ENCODE assay signal across 18 cellular contexts in the genomic region with DNA sequence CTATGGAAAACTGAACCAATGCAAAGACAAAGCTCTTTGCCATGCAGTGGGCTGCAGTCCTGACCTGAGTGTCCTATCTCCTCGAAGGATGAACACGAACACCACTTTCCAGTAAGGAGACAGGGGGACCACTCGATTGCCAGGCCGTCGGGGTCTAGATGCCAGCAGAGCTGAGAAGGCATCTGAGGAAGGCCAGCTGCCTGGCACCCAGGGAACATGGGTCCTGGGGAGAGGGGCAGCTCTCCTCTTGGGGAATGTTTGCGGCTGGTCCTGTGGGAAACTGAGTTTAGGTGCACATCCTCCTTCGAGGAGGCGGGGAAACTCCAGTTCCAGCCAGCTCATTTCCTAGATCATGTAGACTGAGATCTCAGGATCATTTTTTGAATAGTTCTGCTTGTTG.
DNase-seq lines count a peak whose midpoint lies in the region; ATAC-seq and TF ChIP-seq lines count a peak whose summit lies in the region.
"Had no signal": no experiment of that assay in that cellular context is flagged by ENCODE, and none has a peak within 500 bp of the region (broad histone marks: within the 10 kb centered on the region; RNA-seq: fewer than 3 reads in every experiment).

No MANE protein-coding gene starts in this region.

- peak overlapping the region; percentile 27 for H2BK120ac ChIP-seq in IMR-90 (ENCODE audit: low read depth, low read length)
- H2BK120ac ChIP-seq in neuronal stem cell (ENCODE audit: low read depth, low read length): no peak overlapping the region

- in situ Hi-C loops in IMR-90 (cut with MboI; ENCODE audit: low sequenced_read_pairs): no loop called here

- dilution Hi-C loops in IMR-90 (cut with HindIII; ENCODE audit: low sequenced_read_pairs, unreplicated experiment): no loop called here

- H3K9ac ChIP-seq in IMR-90 (ENCODE audit: low read depth, low read length): no peak overlapping the region
- no peak overlapping the region for H3K9ac ChIP-seq in neuronal stem cell (ENCODE audit: low read depth, low read length, poor library complexity)
- H3K9ac ChIP-seq in Karpas-422 (ENCODE audit: low read length): no peak overlapping the region
- H3K9ac ChIP-seq: BLaER1, GM23248 had no signal

- H2BK12ac ChIP-seq in neuronal stem cell (ENCODE audit: low read length): no peak overlapping the region

- no peaks in the 10 kb centered on the region for H3K36me3 ChIP-seq in IMR-90 (ENCODE audit: control insufficient read depth, insufficient read depth, low read length)
- no peaks in the 10 kb centered on the region for H3K36me3 ChIP-seq in hepatocyte (replicated peaks; ENCODE audit: insufficient read depth, low read depth)
- no peaks in the 10 kb centered on the region for H3K36me3 ChIP-seq in neuronal stem cell (replicated peaks in 1 of 2; ENCODE audit: control insufficient read depth in 2 of 2, insufficient read depth in 2 of 2, low read length in 2 of 2)
- no peaks in the 10 kb centered on the region for H3K36me3 ChIP-seq in aorta (ENCODE audit: control insufficient read depth in 1 of 2, insufficient read depth in 2 of 2, low read length in 1 of 2)
- no peaks in the 10 kb centered on the region for H3K36me3 ChIP-seq in Karpas-422 (ENCODE audit: insufficient read depth, low read length)
- H3K36me3 ChIP-seq: BLaER1 had no signal

- H3K9me3 ChIP-seq in IMR-90 (ENCODE audit: control insufficient read depth, insufficient read depth, low read length): no peaks in the 10 kb centered on the region
- no peaks in the 10 kb centered on the region for H3K9me3 ChIP-seq in hepatocyte (ENCODE audit: low read depth)
- no peaks in the 10 kb centered on the region for H3K9me3 ChIP-seq in neuronal stem cell (replicated peaks in 1 of 2; ENCODE audit: control insufficient read depth in 2 of 2, insufficient read depth in 1 of 2, low read depth in 1 of 2, low read length in 2 of 2)
- no peaks in the 10 kb centered on the region for H3K9me3 ChIP-seq in aorta (ENCODE audit: control insufficient read depth, low read length)
- no peaks in the 10 kb centered on the region for H3K9me3 ChIP-seq in Karpas-422 (ENCODE audit: low read length)
- H3K9me3 ChIP-seq: BLaER1, Caco-2 had no signal

- H3K79me1 ChIP-seq in IMR-90 (ENCODE audit: low read depth in 1 of 2, low read length in 2 of 2): no peaks in the 10 kb centered on the region
- H3K79me1 ChIP-seq in neuronal stem cell (ENCODE audit: low read depth, low read length): no peaks in the 10 kb centered on the region

- CTCF ChIA-PET in IMR-90 (lab: Yijun Ruan, JAX): no interaction called here

- H3K14ac ChIP-seq in IMR-90 (replicated peaks; ENCODE audit: low read depth, low read length) (no peak overlapping the region), neuronal stem cell (ENCODE audit: low read length) (no peak overlapping the region)

- no peak overlapping the region for H3K56ac ChIP-seq in IMR-90 (ENCODE audit: extremely low read depth, insufficient read depth, low read length)

- peak overlapping the region; percentile 53 for H2AK9ac ChIP-seq in IMR-90 (replicated peaks; ENCODE audit: low read depth, low read length, poor library complexity)

- H3K9me2 ChIP-seq in hepatocyte (replicated peaks; ENCODE audit: insufficient read depth): no peaks in the 10 kb centered on the region
- no peaks in the 10 kb centered on the region for H3K9me2 ChIP-seq in Karpas-422 (replicated peaks; ENCODE audit: insufficient read depth, low read length)

- H3K23ac ChIP-seq in IMR-90 (ENCODE audit: low read depth, low read length): no peak overlapping the region
- H3K23ac ChIP-seq in neuronal stem cell (ENCODE audit: low read depth, low read length, poor library complexity): no peak overlapping the region

- H4K5ac ChIP-seq in IMR-90 (ENCODE audit: low read depth, low read length): no peak overlapping the region; the same call in 1 of the 2 replicates

- H2BK20ac ChIP-seq in IMR-90 (ENCODE audit: low read depth, low read length): no peak overlapping the region; the same call in 1 of the 2 replicates

- no peaks in the 10 kb centered on the region for H3K79me2 ChIP-seq in hepatocyte
- H3K79me2 ChIP-seq in Karpas-422 (ENCODE audit: low read length): no peaks in the 10 kb centered on the region

- H3K4me2 ChIP-seq in IMR-90 (ENCODE audit: low read depth, low read length) (no peak overlapping the region), hepatocyte (no peak overlapping the region), neuronal stem cell (ENCODE audit: insufficient read depth, low read length, poor library complexity, severe bottlenecking) (no peak overlapping the region), Karpas-422 (ENCODE audit: low read depth, low read length, poor library complexity, severe bottlenecking) (no peak overlapping the region)
- H3K4me2 ChIP-seq: BLaER1 had no signal

- TF ChIP-seq RAD21 in IMR-90 (IDR thresholded peaks at IDR 0.05; ENCODE audit: low read length): no peak

- H4K91ac ChIP-seq in IMR-90 (ENCODE audit: insufficient read depth, low read depth, low read length) (no peak overlapping the region), neuronal stem cell (ENCODE audit: low read depth, low read length, poor library complexity) (no peak overlapping the region)

- no peak overlapping the region for H2BK15ac ChIP-seq in IMR-90 (ENCODE audit: low read depth, low read length)
- H2BK15ac ChIP-seq in neuronal stem cell (ENCODE audit: low read length): no peak overlapping the region

- BruUV-seq in IMR-90 (replicated peaks; lab: Mats Ljungman, UMichigan): no TSS peak

- no peak for TF ChIP-seq POLR2A in IMR-90 (IDR thresholded peaks at IDR 0.05; ENCODE audit: low read depth, low read length)

- 100% methylated on average over 2 of the region's 8 CpGs; no CpG with 5 or more reads in 1 of the 2 experiments for WGBS in IMR-90 (ENCODE audit: extremely low coverage in 2 of 2, insufficient read length in 1 of 2), 2 experiments
- WGBS in hepatocyte (ENCODE audit: low lambda C conversion rate, missing lambda C conversion rate): 94% methylated on average over 8 of the region's 8 CpGs
- WGBS in neuronal stem cell (ENCODE audit: extremely low coverage in 2 of 2, insufficient read length in 2 of 2, insufficient replicate concordance in 1 of 2), 2 donors: no CpG with 5 or more reads among the region's 8 CpGs
- 80 to 86% methylated on average over 8 of the region's 8 CpGs for WGBS in aorta, 2 donors

- H3K27ac ChIP-seq in IMR-90 (ENCODE audit: insufficient read depth, low read length) (peak overlapping the region; percentile 18; the same call in 1 of the 2 replicates), hepatocyte (peak overlapping the region; percentile 65), neuronal stem cell (replicated peaks; ENCODE audit: low read length) (no peak overlapping the region), aorta (ENCODE audit: low read depth in 1 of 2, low read length in 2 of 2) (no peak overlapping the region), Karpas-422 (ENCODE audit: low read length) (no peak overlapping the region)
- H3K27ac ChIP-seq: 22Rv1, BLaER1, C4-2B, GM23248 had no signal

- DNase-seq in IMR-90: no peak
- DNase-seq in hepatocyte (ENCODE audit: low spot score): no peak
- no peak for DNase-seq in neuronal stem cell (ENCODE audit: low spot score)
- DNase-seq in aorta: no peak
- DNase-seq in Karpas-422: no peak
- DNase-seq: Caco-2; CD4-positive, CD25-positive, alpha-beta regulatory T cell; CD8-positive, alpha-beta T cell; DMS153; DND-41; GM23248; H7; HCEC 1CT had no signal

- H3K18ac ChIP-seq in IMR-90 (ENCODE audit: low read depth, low read length) (no peak overlapping the region; the same call in 1 of the 2 replicates), neuronal stem cell (ENCODE audit: low read length) (peak overlapping the region; percentile 2)

- POLR2A ChIA-PET in IMR-90 (lab: Charles Lee; ENCODE audit: unreplicated experiment): no interaction called here

- H3K4me1 ChIP-seq in IMR-90 (ENCODE audit: control insufficient read depth, insufficient read depth, low read length) (peaks cover 14% of the 10 kb centered on the region), hepatocyte (ENCODE audit: insufficient read depth) (peaks cover 18% of the 10 kb centered on the region), neuronal stem cell (ENCODE audit: control insufficient read depth in 2 of 2, insufficient read depth in 1 of 2, low read depth in 1 of 2, low read length in 2 of 2) (peaks cover 0 to 1% of the 10 kb centered on the region in 2 donors), aorta (ENCODE audit: control insufficient read depth in 1 of 2, insufficient read depth in 2 of 2, low read length in 2 of 2) (no peaks in the 10 kb centered on the region), Karpas-422 (ENCODE audit: low read length) (no peaks in the 10 kb centered on the region)

- H4K20me1 ChIP-seq in IMR-90 (ENCODE audit: insufficient read depth, low read length): no peaks in the 10 kb centered on the region
- no peaks in the 10 kb centered on the region for H4K20me1 ChIP-seq in hepatocyte (ENCODE audit: insufficient read depth, poor library complexity, severe bottlenecking)
- no peaks in the 10 kb centered on the region for H4K20me1 ChIP-seq in Karpas-422 (ENCODE audit: insufficient read depth, low read depth, low read length)
- H4K20me1 ChIP-seq: BLaER1 had no signal

- intact Hi-C loops in IMR-90 (cut with micrococcal nuclease) (no loop called here), aorta (cut with DNase I) (no loop called here)

- H4K8ac ChIP-seq in IMR-90 (ENCODE audit: low read depth in 2 of 2, low read length in 2 of 2) (no peak overlapping the region), neuronal stem cell (ENCODE audit: low read depth, low read length) (no peak overlapping the region)

- H3K27me3 ChIP-seq in IMR-90 (ENCODE audit: control insufficient read depth, insufficient read depth, low read length) (no peaks in the 10 kb centered on the region), hepatocyte (no peaks in the 10 kb centered on the region), neuronal stem cell (ENCODE audit: control insufficient read depth in 3 of 3, insufficient read depth in 3 of 3, low read depth in 1 of 3, low read length in 3 of 3) (no peaks in the 10 kb centered on the region), aorta (ENCODE audit: control insufficient read depth in 1 of 2, insufficient read depth in 2 of 2, low read length in 1 of 2) (no peaks in the 10 kb centered on the region), Karpas-422 (ENCODE audit: low read length) (no peaks in the 10 kb centered on the region)
- H3K27me3 ChIP-seq: BLaER1 had no signal

- H2BK5ac ChIP-seq in IMR-90 (ENCODE audit: low read depth, low read length, poor library complexity, severe bottlenecking): no peak overlapping the region
- no peak overlapping the region for H2BK5ac ChIP-seq in neuronal stem cell (ENCODE audit: low read length)

- ATAC-seq in IMR-90 (ENCODE audit: low read depth) (no peak; the same call in 1 of the 2 replicates), aorta (ENCODE audit: low FRiP score) (peak; percentile 33), HG02870 (IDR thresholded peaks at IDR 0.05; ENCODE audit: unreplicated experiment) (no peak), GM21619 (IDR thresholded peaks at IDR 0.05; ENCODE audit: unreplicated experiment) (no peak)
- ATAC-seq: CD8-positive, alpha-beta T cell had no signal

- H2AFZ ChIP-seq in IMR-90 (replicated peaks; ENCODE audit: low read length, poor library complexity) (peak overlapping the region; percentile 43), hepatocyte (no peak overlapping the region), neuronal stem cell (ENCODE audit: low read length) (no peak overlapping the region), Karpas-422 (ENCODE audit: low read length) (no peak overlapping the region)
- H2AFZ ChIP-seq: GM23248 had no signal

- TF ChIP-seq CTCF in IMR-90 (conservative IDR thresholded peaks at IDR 0.05; ENCODE audit: low read depth, low read length): no peak
- TF ChIP-seq CTCF in hepatocyte (IDR thresholded peaks at IDR 0.05; ENCODE audit: poor library complexity): no peak

- H2AK5ac ChIP-seq in IMR-90 (ENCODE audit: low read depth, low read length) (peak overlapping the region; percentile 39), neuronal stem cell (ENCODE audit: low read depth, low read length) (no peak overlapping the region)

- peak overlapping the region; percentile 43 for H3K4ac ChIP-seq in IMR-90 (ENCODE audit: low read depth, low read length)
- H3K4ac ChIP-seq in neuronal stem cell (ENCODE audit: low read length): no peak overlapping the region

- 0 out of 2 replicates have a peak, but pooled peaks cover 4% of the 10 kb centered on the region for H3K9me1 ChIP-seq in IMR-90 (ENCODE audit: insufficient read depth, low read length)

- H3K4me3 ChIP-seq in IMR-90 (ENCODE audit: insufficient read depth, low read depth, low read length) (no peak overlapping the region), hepatocyte (no peak overlapping the region), neuronal stem cell (ENCODE audit: low read length in 2 of 2) (no peak overlapping the region), aorta (ENCODE audit: low read length in 2 of 2) (no peak overlapping the region), Karpas-422 (ENCODE audit: low read length) (no peak overlapping the region)
- H3K4me3 ChIP-seq: BLaER1, GM23248 had no signal

Comparison
In these comparisons a context has a peak if more than half of its experiments do, and no peak if none do; other contexts are left out.
1. H3K27ac ChIP-seq: peak in IMR-90 (single experiment) and hepatocyte (single experiment); none in neuronal stem cell (single experiment), aorta (0 of 2) and Karpas-422 (single experiment).